ENCODE assay signal across 10 cellular contexts in the genomic region with DNA sequence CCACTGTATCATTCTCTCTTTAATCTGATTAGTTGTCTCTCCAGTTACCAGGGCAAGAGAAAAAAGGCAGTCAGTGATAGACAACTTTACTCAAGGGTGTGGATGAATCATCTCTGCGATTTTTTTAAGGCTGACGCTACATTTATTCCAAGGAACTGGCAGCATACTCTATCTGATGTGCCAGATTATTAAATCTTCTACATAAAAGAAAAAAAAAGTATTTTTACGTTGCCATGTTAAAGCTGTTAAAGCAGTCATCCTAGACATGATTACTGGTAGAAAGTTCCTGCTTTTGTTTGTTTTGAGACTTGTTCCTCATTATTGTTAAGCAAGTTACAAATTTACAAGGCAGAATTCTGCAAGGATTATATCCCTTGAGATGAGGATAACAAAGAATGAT.
DNase-seq lines count a peak whose midpoint lies in the region; ATAC-seq lines count a peak whose summit lies in the region.
"Had no signal": no experiment of that assay in that cellular context is flagged by ENCODE, and none has a peak within 500 bp of the region (broad histone marks: within the 10 kb centered on the region; RNA-seq: fewer than 3 reads in every experiment).

No MANE protein-coding gene starts in this region.

- H3K4me1 ChIP-seq in Karpas-422 (ENCODE audit: low read length), result peaks cover 64% of the 10 kb centered on the region

- no peak overlapping the region for H3K4me3 ChIP-seq in Karpas-422 (ENCODE audit: low read length)

- no peaks in the 10 kb centered on the region for H3K9me3 ChIP-seq in Karpas-422 (ENCODE audit: low read length)

- H3K27me3 ChIP-seq in Karpas-422 (ENCODE audit: low read length), result no peaks in the 10 kb centered on the region

- H3K9ac ChIP-seq in Karpas-422 (ENCODE audit: low read length), result no peak overlapping the region

- H2AFZ ChIP-seq in Karpas-422 (ENCODE audit: low read length), result no peak overlapping the region

- peak overlapping the region; percentile 42; the same call in 1 of the 2 replicates for H3K27ac ChIP-seq in Karpas-422 (ENCODE audit: low read length)

- DNase-seq in AG20443 (ENCODE audit: low spot score) (peak; percentile 51), Karpas-422 (no peak), cerebellar cortex (ENCODE audit: low spot score) (peak; percentile 28), myocyte (ENCODE audit: low read depth) (peak; percentile 60), iPS-NIHi7 (ENCODE audit: extremely low spot score) (no peak), AML-193 (lab: John Stamatoyannopoulos, UW) (no peak)
- no peak for DNase-seq in activated effector memory CD4-positive, alpha-beta T cell treated with anti-CD3 and anti-CD28 coated beads, Interleukin-2, amount 50 U/mL, for 16 hours
- DNase-seq: activated CD4-positive, alpha-beta T cell treated with anti-CD3 and anti-CD28 coated beads, Interleukin-2, amount 50 U/mL, for 4 hours; naive B cell had no signal

- ATAC-seq in HG02973 (IDR thresholded peaks at IDR 0.05; ENCODE audit: unreplicated experiment), result no peak

- H4K20me1 ChIP-seq in Karpas-422 (ENCODE audit: insufficient read depth, low read depth, low read length), result no peaks in the 10 kb centered on the region

- H3K36me3 ChIP-seq in Karpas-422 (ENCODE audit: insufficient read depth, low read length), result peaks cover 58% of the 10 kb centered on the region

- peak overlapping the region; percentile 0 for H3K4me2 ChIP-seq in Karpas-422 (ENCODE audit: low read depth, low read length, poor library complexity, severe bottlenecking)

- peaks cover 78% of the 10 kb centered on the region for H3K79me2 ChIP-seq in Karpas-422 (ENCODE audit: low read length)

- no peaks in the 10 kb centered on the region for H3K9me2 ChIP-seq in Karpas-422 (replicated peaks; ENCODE audit: insufficient read depth, low read length)

Comparison
In these comparisons a context has a peak if more than half of its experiments do, and no peak if none do; other contexts are left out.
1. DNase-seq: peak in AG20443 (single experiment), cerebellar cortex (single experiment) and myocyte (single experiment); none in Karpas-422 (single experiment), activated effector memory CD4-positive, alpha-beta T cell treated with anti-CD3 and anti-CD28 coated beads, Interleukin-2, amount 50 U/mL, for 16 hours (single experiment), iPS-NIHi7 (single experiment) and AML-193 (0 of 2).